In genomic region chr1:48422009-48422408, GRCh38 we compare ENCODE assay signal across 22 cellular contexts. TPM values are rescaled to one million over a fixed set of nuclear protein-coding genes. Genes with fewer than 3 reads are reported as not detected.
A peak's percentile ranks its signal among the peaks of the same experiment; 100 is the strongest.
DNase-seq lines count a peak whose midpoint lies in the region; ATAC-seq and TF ChIP-seq lines count a peak whose summit lies in the region.
"Had no signal": no experiment of that assay in that cellular context is flagged by ENCODE, and none has a peak within 500 bp of the region (broad histone marks: within the 10 kb centered on the region; RNA-seq: fewer than 3 reads in every experiment).

No MANE protein-coding gene starts in this region.

- no peaks in the 10 kb centered on the region for H3K4me1 Mint-ChIP-seq in CD4-positive, alpha-beta memory T cell
- H3K4me1 Mint-ChIP-seq in natural killer cell treated with Interleukin-12 subunit alpha and Interleukin-12 subunit beta and Interleukin-15 and Interleukin-18, amount 100 ng/mL, for 72 hours (ENCODE audit: low read depth in 2 of 2): no peaks in the 10 kb centered on the region
- H3K4me1 Mint-ChIP-seq: B cell; CD8-positive, alpha-beta memory T cell had no signal

- H3K36me3 ChIP-seq in CD4-positive, alpha-beta memory T cell (ENCODE audit: insufficient read depth, low read length): no peaks in the 10 kb centered on the region

- intact Hi-C loops in CD4-positive, alpha-beta memory T cell (cut with micrococcal nuclease): no loop called here

- no peaks in the 10 kb centered on the region for H3K9me3 ChIP-seq in CD4-positive, alpha-beta memory T cell (ENCODE audit: control insufficient read depth in 1 of 2, low read length in 2 of 2)
- H3K9me3 ChIP-seq: A549; BLaER1 treated with 17β-estradiol and CSF1 and Interleukin-3, amounts not matched to agents 10 nM and 100 nM had no signal

- H3K4me1 ChIP-seq in CD4-positive, alpha-beta memory T cell (ENCODE audit: insufficient read depth, low read length): no peaks in the 10 kb centered on the region
- H3K4me1 ChIP-seq: A549; BLaER1 treated with 17β-estradiol and CSF1 and Interleukin-3, amounts not matched to agents 10 nM and 100 nM had no signal

- no peaks in the 10 kb centered on the region for H3K36me3 Mint-ChIP-seq in CD4-positive, alpha-beta memory T cell
- H3K36me3 Mint-ChIP-seq in natural killer cell treated with Interleukin-12 subunit alpha and Interleukin-12 subunit beta and Interleukin-15 and Interleukin-18, amount 100 ng/mL, for 72 hours: no peaks in the 10 kb centered on the region
- H3K36me3 Mint-ChIP-seq: CD8-positive, alpha-beta memory T cell had no signal

- no peak overlapping the region for H3K4me3 Mint-ChIP-seq in CD4-positive, alpha-beta memory T cell
- no peak overlapping the region for H3K4me3 Mint-ChIP-seq in natural killer cell treated with Interleukin-12 subunit alpha and Interleukin-12 subunit beta and Interleukin-15 and Interleukin-18, amount 100 ng/mL, for 72 hours
- H3K4me3 Mint-ChIP-seq: B cell; CD4-positive, alpha-beta T cell; CD8-positive, alpha-beta memory T cell had no signal

- no peak overlapping the region for H3K27ac ChIP-seq in CD4-positive, alpha-beta memory T cell (ENCODE audit: low read depth, low read length)
- H3K27ac ChIP-seq: 22Rv1; A549; BLaER1 treated with 17β-estradiol and CSF1 and Interleukin-3, amounts not matched to agents 10 nM and 100 nM; C4-2B had no signal

- H3K27me3 ChIP-seq in CD4-positive, alpha-beta memory T cell (ENCODE audit: insufficient read depth, low read length): no peaks in the 10 kb centered on the region
- H3K27me3 ChIP-seq: BLaER1 treated with 17β-estradiol and CSF1 and Interleukin-3, amounts not matched to agents 10 nM and 100 nM had no signal

- POLR2A ChIA-PET in CD4-positive, alpha-beta memory T cell (lab: Charles Lee; ENCODE audit: partially characterized antibody): no interaction called here

- peak; percentile 5 for DNase-seq in SK-N-DZ (ENCODE audit: low spot score)
- DNase-seq in pons (ENCODE audit: low spot score): peak; percentile 6
- DNase-seq in CD4-positive, alpha-beta memory T cell: no peak
- DNase-seq in natural killer cell treated with Interleukin-12 subunit alpha and Interleukin-12 subunit beta and Interleukin-15 and Interleukin-18, amount 100 ng/mL, for 72 hours (ENCODE audit: low spot score): no peak
- DNase-seq: AML-193; CD4-positive, alpha-beta T cell; CD8-positive, alpha-beta memory T cell; COR-L47; DMS 273 treated with DMSO at 0.1 percent for 48 hours; DMS153; DMS53; DMS79; DND-41; EL; GDM1 had no signal

- no peak for ATAC-seq in SK-N-SH treated with all-trans-retinoic acid at 6 μM for 48 hours
- ATAC-seq in natural killer cell treated with Interleukin-12 subunit alpha and Interleukin-12 subunit beta and Interleukin-15 and Interleukin-18, amount 100 ng/mL, for 72 hours: no peak
- ATAC-seq: A549, GM12878 had no signal

- no peaks in the 10 kb centered on the region for H3K27me3 Mint-ChIP-seq in CD4-positive, alpha-beta memory T cell
- peaks cover 2 to 14% of the 10 kb centered on the region in 2 donors for H3K27me3 Mint-ChIP-seq in natural killer cell treated with Interleukin-12 subunit alpha and Interleukin-12 subunit beta and Interleukin-15 and Interleukin-18, amount 100 ng/mL, for 72 hours
- H3K27me3 Mint-ChIP-seq: B cell; CD4-positive, alpha-beta T cell had no signal

- no peak overlapping the region for H3K4me3 ChIP-seq in CD4-positive, alpha-beta memory T cell (ENCODE audit: low read length in 2 of 2)
- H3K4me3 ChIP-seq: A549; BLaER1 treated with 17β-estradiol and CSF1 and Interleukin-3, amounts not matched to agents 10 nM and 100 nM; GM12878 had no signal

- H3K27ac Mint-ChIP-seq in CD4-positive, alpha-beta memory T cell: no peak overlapping the region
- H3K27ac Mint-ChIP-seq in natural killer cell treated with Interleukin-12 subunit alpha and Interleukin-12 subunit beta and Interleukin-15 and Interleukin-18, amount 100 ng/mL, for 72 hours: no peak overlapping the region
- H3K27ac Mint-ChIP-seq: B cell; CD4-positive, alpha-beta T cell; CD8-positive, alpha-beta memory T cell had no signal

- peaks cover 0 to 2% (median 0%) of the 10 kb centered on the region in 8 donors for H3K9me3 Mint-ChIP-seq in CD4-positive, alpha-beta memory T cell
- no peaks in the 10 kb centered on the region for H3K9me3 Mint-ChIP-seq in natural killer cell treated with Interleukin-12 subunit alpha and Interleukin-12 subunit beta and Interleukin-15 and Interleukin-18, amount 100 ng/mL, for 72 hours
- H3K9me3 Mint-ChIP-seq: CD8-positive, alpha-beta memory T cell had no signal

- CTCF ChIA-PET in CD4-positive, alpha-beta memory T cell (lab: Charles Lee; ENCODE audit: partially characterized antibody): no interaction called here

TF ChIP-seq in SK-N-SH treated with all-trans-retinoic acid at 6 μM for 48 hours, 23 proteins besides CTCF, POLR2A, EP300 and RAD21:
- peak; percentile 56; the same call in 1 of the 2 replicates for TF ChIP-seq TCF4 (CRISPR knock-in tag; IDR thresholded peaks at IDR 0.05; ENCODE audit: borderline replicate concordance)
- no peak for TF ChIP-seq ZFP30 (CRISPR knock-in tag; IDR thresholded peaks at IDR 0.05)

RNA-seq across cellular contexts. Expression of gene SPATA6, which starts 50.0 kb away (rescaled TPM):
- polyA plus RNA-seq in SK-N-DZ (2014; cell fraction: cytosol; rRNA removed): 3.1 and 3.8 TPM in 2 replicates
- 4.0 and 5.9 TPM in 2 replicates for polyA plus RNA-seq in SK-N-DZ (2014; cell fraction: nucleus; rRNA removed)
- total RNA-seq in CD4-positive, alpha-beta memory T cell: 1 to 10 TPM; 1.9 TPM
- polyA plus RNA-seq in CD4-positive, alpha-beta memory T cell: 1 to 10 TPM; 1.0 to 2.7 TPM
- 1 to 10 TPM; 2.1 to 4.0 TPM for total RNA-seq in natural killer cell treated with Interleukin-12 subunit alpha and Interleukin-12 subunit beta and Interleukin-15 and Interleukin-18, amount 100 ng/mL, for 72 hours
- total RNA-seq: GM12878 had no signal

Comparison
In these comparisons a context has a peak if more than half of its experiments do, and no peak if none do; other contexts are left out.
1. DNase-seq: peak in SK-N-DZ (single experiment) and pons (single experiment); none in CD4-positive, alpha-beta memory T cell (0 of 5) and natural killer cell treated with Interleukin-12 subunit alpha and Interleukin-12 subunit beta and Interleukin-15 and Interleukin-18, amount 100 ng/mL, for 72 hours (single experiment).